11 cellular contexts compared by ENCODE assay signal in genomic region chr1:220894025-220894923, GRCh38. TPM values are rescaled to one million over a fixed set of nuclear protein-coding genes. Genes with fewer than 3 reads are reported as not detected.
DNase-seq lines count a peak whose midpoint lies in the region; ATAC-seq and TF ChIP-seq lines count a peak whose summit lies in the region.
"Had no signal": no experiment of that assay in that cellular context is flagged by ENCODE, and none has a peak within 500 bp of the region (broad histone marks: within the 10 kb centered on the region; RNA-seq: fewer than 3 reads in every experiment).

No MANE protein-coding gene starts in this region.

- peaks cover 47% of the 10 kb centered on the region for H3K27me3 ChIP-seq in muscle layer of duodenum (ENCODE audit: low read depth, low read length)
- peaks cover 0 to 82% of the 10 kb centered on the region in 2 donors for H3K27me3 ChIP-seq in tibial nerve

- CTCF ChIA-PET in activated CD4-positive, alpha-beta T cell treated with anti-CD3 and anti-CD28 coated beads, Interleukin-2, amount 10 ng/mL, durations not matched to agents 7 days and 5 days (lab: Charles Lee): no interaction called here

- no peak for DNase-seq in activated CD4-positive, alpha-beta T cell treated with anti-CD3 and anti-CD28 coated beads, Interleukin-2, amount 10 ng/mL, durations not matched to agents 24 days and 14 days
- DNase-seq in activated CD4-positive, alpha-beta T cell treated with anti-CD3 and anti-CD28 coated beads, Interleukin-2, amount 10 ng/mL, durations not matched to agents 7 days and 5 days: no peak
- DNase-seq in foreskin fibroblast: peak in 1 of 2 donors; percentile 51
- no peak for DNase-seq in tibial nerve (ENCODE audit: low spot score in 2 of 2)
- DNase-seq in NCI-H82 (lab: John Stamatoyannopoulos, UW): no peak
- no peak for DNase-seq in NCI-H1105 treated with DMSO at 0.1 percent for 48 hours (lab: John Stamatoyannopoulos, UW)
- DNase-seq: PC-9 had no signal

- POLR2A ChIA-PET in activated CD4-positive, alpha-beta T cell treated with anti-CD3 and anti-CD28 coated beads, Interleukin-2, amount 10 ng/mL, durations not matched to agents 7 days and 5 days (lab: Charles Lee): no interaction called here

- H3K27ac Mint-ChIP-seq in activated CD4-positive, alpha-beta T cell treated with anti-CD3 and anti-CD28 coated beads, Interleukin-2, amount 10 ng/mL, durations not matched to agents 24 days and 14 days: no peak overlapping the region
- H3K27ac Mint-ChIP-seq in activated CD4-positive, alpha-beta T cell treated with anti-CD3 and anti-CD28 coated beads, Interleukin-2, amount 10 ng/mL, durations not matched to agents 7 days and 5 days: no peak overlapping the region

- H3K27me3 Mint-ChIP-seq in activated CD4-positive, alpha-beta T cell treated with anti-CD3 and anti-CD28 coated beads, Interleukin-2, amount 10 ng/mL, durations not matched to agents 24 days and 14 days: peaks cover 58% of the 10 kb centered on the region
- peaks cover 56% of the 10 kb centered on the region for H3K27me3 Mint-ChIP-seq in activated CD4-positive, alpha-beta T cell treated with anti-CD3 and anti-CD28 coated beads, Interleukin-2, amount 10 ng/mL, durations not matched to agents 7 days and 5 days

- H3K27ac ChIP-seq in muscle layer of duodenum (ENCODE audit: low read length) (no peak overlapping the region), tibial nerve (no peak overlapping the region)
- H3K27ac ChIP-seq: PC-9 had no signal

- intact Hi-C loops in activated CD4-positive, alpha-beta T cell treated with anti-CD3 and anti-CD28 coated beads, Interleukin-2, amount 10 ng/mL, durations not matched to agents 24 days and 14 days (cut with micrococcal nuclease): no loop called here

- H3K4me3 ChIP-seq in foreskin fibroblast (ENCODE audit: low read depth in 1 of 2, low read length in 2 of 2): peak overlapping the region; percentile 35 to 42
- H3K4me3 ChIP-seq in muscle layer of duodenum (ENCODE audit: low read depth in 1 of 2, low read length in 2 of 2): peak overlapping the region; percentile 46 to 62
- H3K4me3 ChIP-seq in tibial nerve: peak overlapping the region; percentile 2 to 44 (median 33)
- H3K4me3 ChIP-seq: PC-9 had no signal

- H3K9me3 ChIP-seq in muscle layer of duodenum (ENCODE audit: control insufficient read depth in 1 of 2, low read length in 2 of 2): peaks cover 0 to 2% of the 10 kb centered on the region in 2 donors
- H3K9me3 ChIP-seq in tibial nerve: no peaks in the 10 kb centered on the region

- peaks cover 4% of the 10 kb centered on the region for H3K36me3 Mint-ChIP-seq in activated CD4-positive, alpha-beta T cell treated with anti-CD3 and anti-CD28 coated beads, Interleukin-2, amount 10 ng/mL, durations not matched to agents 24 days and 14 days (ENCODE audit: low read depth)
- H3K36me3 Mint-ChIP-seq in activated CD4-positive, alpha-beta T cell treated with anti-CD3 and anti-CD28 coated beads, Interleukin-2, amount 10 ng/mL, durations not matched to agents 7 days and 5 days (ENCODE audit: low read depth): no peaks in the 10 kb centered on the region

- TF ChIP-seq POLR2A in tibial nerve (IDR thresholded peaks at IDR 0.05): no peak

- H3K36me3 ChIP-seq in muscle layer of duodenum (ENCODE audit: control insufficient read depth in 1 of 2, insufficient read depth in 2 of 2, low read length in 2 of 2): no peaks in the 10 kb centered on the region
- H3K36me3 ChIP-seq in tibial nerve: no peaks in the 10 kb centered on the region

- H3K4me1 Mint-ChIP-seq in activated CD4-positive, alpha-beta T cell treated with anti-CD3 and anti-CD28 coated beads, Interleukin-2, amount 10 ng/mL, durations not matched to agents 24 days and 14 days: no peaks in the 10 kb centered on the region
- H3K4me1 Mint-ChIP-seq in activated CD4-positive, alpha-beta T cell treated with anti-CD3 and anti-CD28 coated beads, Interleukin-2, amount 10 ng/mL, durations not matched to agents 7 days and 5 days: peaks cover 2% of the 10 kb centered on the region

- peaks cover 27% of the 10 kb centered on the region for H3K9me3 Mint-ChIP-seq in activated CD4-positive, alpha-beta T cell treated with anti-CD3 and anti-CD28 coated beads, Interleukin-2, amount 10 ng/mL, durations not matched to agents 24 days and 14 days
- peaks cover 4% of the 10 kb centered on the region for H3K9me3 Mint-ChIP-seq in activated CD4-positive, alpha-beta T cell treated with anti-CD3 and anti-CD28 coated beads, Interleukin-2, amount 10 ng/mL, durations not matched to agents 7 days and 5 days

- TF ChIP-seq EP300 in tibial nerve (IDR thresholded peaks at IDR 0.05): no peak

- peaks cover 0 to 8% of the 10 kb centered on the region in 2 donors for H3K4me1 ChIP-seq in muscle layer of duodenum (ENCODE audit: control insufficient read depth in 1 of 2, insufficient read depth in 2 of 2, low read length in 2 of 2)
- peaks cover 0 to 47% (median 11%) of the 10 kb centered on the region in 4 donors for H3K4me1 ChIP-seq in tibial nerve

- no peak for TF ChIP-seq CTCF in foreskin fibroblast (IDR thresholded peaks at IDR 0.05; ENCODE audit: low read depth, low read length)
- TF ChIP-seq CTCF in tibial nerve (IDR thresholded peaks at IDR 0.05): no peak

- peak overlapping the region; percentile 55 for H3K4me3 Mint-ChIP-seq in activated CD4-positive, alpha-beta T cell treated with anti-CD3 and anti-CD28 coated beads, Interleukin-2, amount 10 ng/mL, durations not matched to agents 24 days and 14 days
- H3K4me3 Mint-ChIP-seq in activated CD4-positive, alpha-beta T cell treated with anti-CD3 and anti-CD28 coated beads, Interleukin-2, amount 10 ng/mL, durations not matched to agents 7 days and 5 days: no peak overlapping the region

- 25 to 42% methylated on average over 49 to 61 of the region's 71 CpGs for WGBS in tibial nerve, 2 donors

- ATAC-seq in GM18867 (IDR thresholded peaks at IDR 0.05; ENCODE audit: unreplicated experiment): no peak

RNA-seq across cellular contexts. Expression of gene HLX, which starts 15.0 kb away (rescaled TPM):
- total RNA-seq in activated CD4-positive, alpha-beta T cell treated with anti-CD3 and anti-CD28 coated beads, Interleukin-2, amount 10 ng/mL, durations not matched to agents 24 days and 14 days: 5.7 and 7.2 TPM in 2 replicates
- total RNA-seq in activated CD4-positive, alpha-beta T cell treated with anti-CD3 and anti-CD28 coated beads, Interleukin-2, amount 10 ng/mL, durations not matched to agents 7 days and 5 days: under 1 TPM in 1 of 2 experiments, not detected in 1; 0.10 TPM
- total RNA-seq in tibial nerve: 10 to 100 TPM; 16.5 to 29.2 (median 23.0) TPM
- total RNA-seq: A673; activated CD8-positive, alpha-beta memory T cell treated with anti-CD3 and anti-CD28 coated beads for 36 hours had no signal
